In the genomic region with DNA sequence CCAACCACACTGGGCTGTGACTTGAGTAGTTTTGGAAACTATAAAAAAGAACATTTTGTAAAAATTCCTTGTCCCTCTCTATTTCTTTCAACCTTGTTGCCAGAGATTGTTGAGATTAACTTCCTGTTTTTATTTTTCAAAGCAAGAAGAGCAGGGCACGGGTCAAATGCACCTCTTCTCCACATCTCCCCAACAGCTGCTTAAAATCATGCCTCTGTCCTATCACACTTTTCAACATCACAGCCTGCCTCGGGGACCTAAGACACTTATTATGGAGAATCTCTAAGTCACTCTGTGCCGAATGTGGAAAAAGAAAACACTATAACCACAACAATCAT, we compare ENCODE assay signal across 25 cellular contexts.
DNase-seq lines count a peak whose midpoint lies in the region; ATAC-seq, FAIRE-seq and TF ChIP-seq lines count a peak whose summit lies in the region.
"Had no signal": no experiment of that assay in that cellular context is flagged by ENCODE, and none has a peak within 500 bp of the region (broad histone marks: within the 10 kb centered on the region; RNA-seq: fewer than 3 reads in every experiment).

No MANE protein-coding gene starts in this region.

- no peak overlapping the region for H2BK20ac ChIP-seq in H9 (ENCODE audit: low read depth, low read length, poor library complexity, severe bottlenecking)

- intact Hi-C loops in A673 (cut with micrococcal nuclease; ENCODE audit: unreplicated experiment) = no loop called here

- FAIRE-seq in HTR-8/SVneo (lab: Jason Lieb, UNC) = no peak

- no peak overlapping the region for H2BK12ac ChIP-seq in H9 (ENCODE audit: insufficient read length, low read depth, low read length)

- H3K27me3 ChIP-seq in A673 (replicated peaks; ENCODE audit: insufficient read depth, low read depth, low read length, poor library complexity) (no peaks in the 10 kb centered on the region), H9 (ENCODE audit: insufficient read depth, low read length) (no peaks in the 10 kb centered on the region), endodermal cell (ENCODE audit: control insufficient read depth, insufficient read depth, low read length, poor library complexity, severe bottlenecking) (no peaks in the 10 kb centered on the region)
- H3K27me3 ChIP-seq: BLaER1, SJCRH30 had no signal

- no peak for TF ChIP-seq CTCF in A673 (conservative IDR thresholded peaks at IDR 0.05; ENCODE audit: low read depth, low read length)
- TF ChIP-seq CTCF in H9 (conservative IDR thresholded peaks at IDR 0.05) = no peak
- no peak for TF ChIP-seq CTCF in endodermal cell (conservative IDR thresholded peaks at IDR 0.05)

- peak overlapping the region; percentile 58; the same call in 1 of the 2 replicates for H3K14ac ChIP-seq in H9 (ENCODE audit: insufficient read depth, low read length)

- H3K23me2 ChIP-seq in H9 (ENCODE audit: insufficient read length, low read depth, low read length, poor library complexity, severe bottlenecking) = no peaks in the 10 kb centered on the region

- H3K27me3 Mint-ChIP-seq in H9 (ENCODE audit: low read depth) (no peaks in the 10 kb centered on the region), endodermal cell (ENCODE audit: insufficient read depth) (no peaks in the 10 kb centered on the region)
- H3K27me3 Mint-ChIP-seq: CD4-positive, CD25-positive, alpha-beta regulatory T cell had no signal

- no peak overlapping the region for H3K4me3 Mint-ChIP-seq in H9
- no peak overlapping the region for H3K4me3 Mint-ChIP-seq in endodermal cell
- H3K4me3 Mint-ChIP-seq: CD4-positive, CD25-positive, alpha-beta regulatory T cell had no signal

- ATAC-seq in GM21717 (IDR thresholded peaks at IDR 0.05; ENCODE audit: unreplicated experiment) = no peak
- ATAC-seq: HCT116, Right ventricle myocardium inferior, SK-N-SH treated with all-trans-retinoic acid at 6 μM for 48 hours had no signal

- peaks cover 4% of the 10 kb centered on the region for H3K9me3 ChIP-seq in A673 (ENCODE audit: low read depth, low read length, poor library complexity, severe bottlenecking)
- no peaks in the 10 kb centered on the region for H3K9me3 ChIP-seq in H9 (ENCODE audit: control insufficient read depth, low read depth, low read length)
- H3K9me3 ChIP-seq in endodermal cell (ENCODE audit: control insufficient read depth, low read length) = peaks cover 5% of the 10 kb centered on the region
- H3K9me3 ChIP-seq: BLaER1 had no signal

- WGBS in H9 (ENCODE audit: extremely low coverage, insufficient read length, low lambda C conversion rate) = no CpG with 5 or more reads among the region's 3 CpGs
- WGBS in endodermal cell (ENCODE audit: insufficient coverage in 1 of 2, insufficient read length in 1 of 2), 2 experiments = 95 to 97% methylated on average over 2 to 3 of the region's 3 CpGs

- no peaks in the 10 kb centered on the region for H3K79me1 ChIP-seq in H9 (ENCODE audit: insufficient read depth, low read depth, low read length, poor library complexity, severe bottlenecking)

- no peak overlapping the region for H3K4me2 ChIP-seq in H9 (ENCODE audit: insufficient read depth, insufficient read length, low read length)
- H3K4me2 ChIP-seq: BLaER1, PC-9 had no signal

- no peak overlapping the region for H2AFZ ChIP-seq in H9 (ENCODE audit: low read length)
- H2AFZ ChIP-seq: PC-9 had no signal

- H3K4me1 Mint-ChIP-seq in H9 (peaks cover 23 to 29% of the 10 kb centered on the region in 2 experiments), endodermal cell (peaks cover 63% of the 10 kb centered on the region)
- H3K4me1 Mint-ChIP-seq: CD4-positive, CD25-positive, alpha-beta regulatory T cell had no signal

- H3T11ph ChIP-seq in H9 (ENCODE audit: low read length) = no peak overlapping the region

- H3K9me3 Mint-ChIP-seq in H9 (peaks cover 0 to 4% of the 10 kb centered on the region in 2 experiments; a peak in 2 of 5 replicates), endodermal cell (peaks cover 9% of the 10 kb centered on the region)

- H3K4me3 ChIP-seq in A673 (ENCODE audit: low read depth, low read length, poor library complexity, severe bottlenecking) (no peak overlapping the region), endodermal cell (ENCODE audit: low read length) (no peak overlapping the region)
- H3K4me3 ChIP-seq: BLaER1, PC-9, SJCRH30 had no signal

- H3K4ac ChIP-seq in H9 (ENCODE audit: low read depth, low read length) = no peak overlapping the region

- H3K27ac Mint-ChIP-seq in H9 (peak overlapping the region in 1 of 3 experiments; percentile 55; a peak in 2 of 7 replicates), endodermal cell (peak overlapping the region; percentile 15)
- H3K27ac Mint-ChIP-seq: CD4-positive, CD25-positive, alpha-beta regulatory T cell had no signal

- no peak overlapping the region for H2BK120ac ChIP-seq in H9 (ENCODE audit: low read depth, low read length, poor library complexity, severe bottlenecking)

- CTCF ChIA-PET in A673 (lab: Charles Lee) = no interaction called here

- BruUV-seq in A673 (replicated peaks; lab: Mats Ljungman, UMichigan) = no TSS peak

- no peak overlapping the region for H3K56ac ChIP-seq in H9 (ENCODE audit: insufficient read length, low read depth, low read length)

- no peak overlapping the region for H3K9ac ChIP-seq in H9 (ENCODE audit: extremely low read depth, insufficient read length, low read length)
- H3K9ac ChIP-seq in endodermal cell (ENCODE audit: extremely low read depth, low read length, poor library complexity, severe bottlenecking) = no peak overlapping the region
- H3K9ac ChIP-seq: BLaER1 had no signal

- H3K36me3 ChIP-seq in A673 (ENCODE audit: insufficient read depth, low read length, poor library complexity, severe bottlenecking) (no peaks in the 10 kb centered on the region), endodermal cell (ENCODE audit: control insufficient read depth, insufficient read depth, low read length) (no peaks in the 10 kb centered on the region)
- H3K36me3 ChIP-seq: BLaER1, SJCRH30 had no signal

- H3K79me2 ChIP-seq in H9 (ENCODE audit: insufficient read depth, low read length) = no peaks in the 10 kb centered on the region

- POLR2A ChIA-PET in A673 (lab: Charles Lee; ENCODE audit: low non-redundant PET) = no interaction called here

- H4K91ac ChIP-seq in H9 (ENCODE audit: insufficient read length, low read depth, low read length) = no peak overlapping the region

- H3K36me3 Mint-ChIP-seq in H9 (ENCODE audit: insufficient read depth in 1 of 3, low read depth in 3 of 3) (peaks cover 1 to 6% (median 2%) of the 10 kb centered on the region in 3 experiments; a peak in 3 of 7 replicates), endodermal cell (ENCODE audit: low read depth) (peaks cover 7% of the 10 kb centered on the region)
- H3K36me3 Mint-ChIP-seq: CD4-positive, CD25-positive, alpha-beta regulatory T cell had no signal

- H4K5ac ChIP-seq in H9 (ENCODE audit: insufficient read length, low read depth, low read length) = no peak overlapping the region

- no peaks in the 10 kb centered on the region for H4K20me1 ChIP-seq in H9 (ENCODE audit: control insufficient read depth, insufficient read depth, insufficient read length)
- H4K20me1 ChIP-seq: BLaER1 had no signal

- H4K8ac ChIP-seq in H9 (replicated peaks; ENCODE audit: insufficient read length, low read depth, low read length) = no peak overlapping the region

- no peak overlapping the region for H3K23ac ChIP-seq in H9 (ENCODE audit: insufficient read length, low read depth, low read length)

- H3K27ac ChIP-seq in A673 (ENCODE audit: low read depth, low read length, poor library complexity, severe bottlenecking) = peak overlapping the region; percentile 0
- H3K27ac ChIP-seq in H9 (ENCODE audit: insufficient read length, low read depth, low read length) = no peak overlapping the region
- no peak overlapping the region for H3K27ac ChIP-seq in endodermal cell (ENCODE audit: low read depth, low read length)
- H3K27ac ChIP-seq: BLaER1, HL-60, PC-9, SJCRH30 had no signal

- H2BK5ac ChIP-seq in H9 (ENCODE audit: insufficient read length, low read length) = no peak overlapping the region

- H3K18ac ChIP-seq in H9 (ENCODE audit: insufficient read length, low read depth, low read length) = no peak overlapping the region

- H3K4me1 ChIP-seq in A673 (ENCODE audit: insufficient read depth, low read length, poor library complexity, severe bottlenecking) = peaks cover 42% of the 10 kb centered on the region
- H3K4me1 ChIP-seq in H9 (ENCODE audit: insufficient read depth, low read length) = peaks cover 15% of the 10 kb centered on the region
- peaks cover 35% of the 10 kb centered on the region for H3K4me1 ChIP-seq in endodermal cell (ENCODE audit: control insufficient read depth, insufficient read depth, low read length)

- H2BK15ac ChIP-seq in H9 (ENCODE audit: low read depth, low read length) = no peak overlapping the region

- H2AK5ac ChIP-seq in H9 (ENCODE audit: insufficient read length, low read length) = no peak overlapping the region

- DNase-seq in A673 (ENCODE audit: low spot score) (no peak), H9 (no peak), NAMALWA (ENCODE audit: low spot score) (peak; percentile 2), endodermal cell (no peak), HTR-8/SVneo (ENCODE audit: insufficient read length, low spot score) (no peak), NCI-H345 (lab: John Stamatoyannopoulos, UW) (no peak), ureter (ENCODE audit: low spot score) (no peak)
- DNase-seq: CD4-positive, CD25-positive, alpha-beta regulatory T cell; GOT3; Karpas-422; NCI-H1048; NCI-H1417 treated with DMSO at 0.1 percent for 48 hours; NCI-H187; NCI-H2171 treated with DMSO at 0.1 percent for 48 hours; NCI-H524 treated with DMSO at 0.1 percent for 48 hours; NCI-H774; NK-92 treated with Interleukin-12 subunit alpha and Interleukin-12 subunit beta, amount 100 ng/mL, for 24 hours; PC-9; SJCRH30 had no signal
